In genomic region chr12:58496411-58496810, GRCh38 we compare ENCODE assay signal across 10 cellular contexts.
"Had no signal": no experiment of that assay in that cellular context is flagged by ENCODE, and none has a peak within 500 bp of the region (broad histone marks: within the 10 kb centered on the region; RNA-seq: fewer than 3 reads in every experiment).

No MANE protein-coding gene starts in this region.

- H3K4me3 ChIP-seq: ascending aorta, hepatocyte, ovary, skin epidermis had no signal

- DNase-seq: activated CD4-positive, alpha-beta T cell treated with anti-CD3 and anti-CD28 coated beads, Interleukin-2, amount 50 U/mL, for 48 hours; activated CD8-positive, alpha-beta memory T cell treated with anti-CD3 and anti-CD28 coated beads, Interleukin-2, amount 10 ng/mL, durations not matched to agents 7 days and 5 days; activated gamma-delta T cell treated with Interleukin-2 at 50 U/mL for 16 hours; activated naive CD8-positive, alpha-beta T cell treated with anti-CD3 and anti-CD28 coated beads, Interleukin-2, amount 10 ng/mL, durations not matched to agents 7 days and 5 days; activated T-cell treated with anti-CD3 and anti-CD28 coated beads, Interleukin-2, amount 50 U/mL, for 4 hours; effector memory CD8-positive, alpha-beta T cell; ovary had no signal
